In genomic region chr17:45289316-45290268, GRCh38 we compare ENCODE assay signal across 11 cellular contexts. TPM values are rescaled to one million over a fixed set of nuclear protein-coding genes. Genes with fewer than 3 reads are reported as not detected.
DNase-seq lines count a peak whose midpoint lies in the region; ATAC-seq and TF ChIP-seq lines count a peak whose summit lies in the region.
"Had no signal": no experiment of that assay in that cellular context is flagged by ENCODE, and none has a peak within 500 bp of the region (broad histone marks: within the 10 kb centered on the region; RNA-seq: fewer than 3 reads in every experiment).

No MANE protein-coding gene starts in this region.

- H3K9me3 ChIP-seq in heart right ventricle (no peaks in the 10 kb centered on the region), muscle layer of duodenum (ENCODE audit: control insufficient read depth in 1 of 2, low read length in 2 of 2) (no peaks in the 10 kb centered on the region), MG63 (no peaks in the 10 kb centered on the region)

- H3K36me3 Mint-ChIP-seq in activated naive CD8-positive, alpha-beta T cell treated with anti-CD3 and anti-CD28 coated beads, Interleukin-2, amount 10 ng/mL, durations not matched to agents 7 days and 5 days: peaks cover 14% of the 10 kb centered on the region

- no peaks in the 10 kb centered on the region for H3K27me3 Mint-ChIP-seq in activated naive CD8-positive, alpha-beta T cell treated with anti-CD3 and anti-CD28 coated beads, Interleukin-2, amount 10 ng/mL, durations not matched to agents 7 days and 5 days

- H3K9me3 Mint-ChIP-seq in activated naive CD8-positive, alpha-beta T cell treated with anti-CD3 and anti-CD28 coated beads, Interleukin-2, amount 10 ng/mL, durations not matched to agents 7 days and 5 days: no peaks in the 10 kb centered on the region

- POLR2A ChIA-PET in activated naive CD8-positive, alpha-beta T cell treated with anti-CD3 and anti-CD28 coated beads, Interleukin-2, amount 10 ng/mL, durations not matched to agents 7 days and 5 days (lab: Charles Lee): interaction anchor here (1.2 to 1.3 kb wide), 2 partner anchors 13 to 28 kb away, joined by 3 read pairs; partner anchors contain the start of gene MAP3K14

- intact Hi-C loops in heart right ventricle (cut with DNase I) (no loop called here), left cardiac atrium (cut with DNase I) (no loop called here)

- ATAC-seq in heart right ventricle (peak in 2 of 8 donors; percentile 2 to 3), left cardiac atrium (no peak)
- no peak for ATAC-seq in activated naive CD8-positive, alpha-beta T cell treated with anti-CD3 and anti-CD28 coated beads, Interleukin-2, amount 10 ng/mL, durations not matched to agents 7 days and 5 days (ENCODE audit: low read depth)

- H3K4me1 ChIP-seq in heart right ventricle (peaks cover 51 to 87% (median 77%) of the 10 kb centered on the region in 9 donors), muscle layer of duodenum (ENCODE audit: control insufficient read depth in 1 of 2, insufficient read depth in 2 of 2, low read length in 2 of 2) (peaks cover 59 to 75% of the 10 kb centered on the region in 2 donors)

- 55 to 62% methylated on average over 15 of the region's 15 CpGs for WGBS in heart right ventricle, 2 donors

- DNase-seq in heart right ventricle (no peak), left cardiac atrium (no peak), Ammon's horn (ENCODE audit: low spot score) (no peak), NCI-H774 (lab: John Stamatoyannopoulos, UW) (no peak), pons (ENCODE audit: low spot score) (no peak), MG63 (no peak)
- DNase-seq in activated naive CD8-positive, alpha-beta T cell treated with anti-CD3 and anti-CD28 coated beads, Interleukin-2, amount 10 ng/mL, durations not matched to agents 7 days and 5 days: no peak

- H3K4me1 Mint-ChIP-seq in activated naive CD8-positive, alpha-beta T cell treated with anti-CD3 and anti-CD28 coated beads, Interleukin-2, amount 10 ng/mL, durations not matched to agents 7 days and 5 days: peaks cover 36% of the 10 kb centered on the region

- H3K27ac ChIP-seq in heart right ventricle (peak overlapping the region; percentile 52 to 89 (median 83)), muscle layer of duodenum (ENCODE audit: low read length) (peak overlapping the region; percentile 79)

- H3K27ac Mint-ChIP-seq in activated naive CD8-positive, alpha-beta T cell treated with anti-CD3 and anti-CD28 coated beads, Interleukin-2, amount 10 ng/mL, durations not matched to agents 7 days and 5 days: peak overlapping the region; percentile 72

- no peak for TF ChIP-seq CTCF in heart right ventricle (IDR thresholded peaks at IDR 0.05)

- no peak overlapping the region for H3K4me3 ChIP-seq in heart right ventricle
- peak overlapping the region in 1 of 2 donors; percentile 6 for H3K4me3 ChIP-seq in muscle layer of duodenum (ENCODE audit: low read depth in 1 of 2, low read length in 2 of 2)
- H3K4me3 ChIP-seq in MG63: no peak overlapping the region
- H3K4me3 ChIP-seq: skin epidermis had no signal

- H3K36me3 ChIP-seq in heart right ventricle (peaks cover 0 to 61% (median 52%) of the 10 kb centered on the region in 9 donors), muscle layer of duodenum (ENCODE audit: control insufficient read depth in 1 of 2, insufficient read depth in 2 of 2, low read length in 2 of 2) (peaks cover 27 to 29% of the 10 kb centered on the region in 2 donors), MG63 (peaks cover 85% of the 10 kb centered on the region)

- no peak overlapping the region for H3K4me3 Mint-ChIP-seq in activated naive CD8-positive, alpha-beta T cell treated with anti-CD3 and anti-CD28 coated beads, Interleukin-2, amount 10 ng/mL, durations not matched to agents 7 days and 5 days

- H3K27me3 ChIP-seq in heart right ventricle (no peaks in the 10 kb centered on the region), muscle layer of duodenum (ENCODE audit: low read depth, low read length) (no peaks in the 10 kb centered on the region), MG63 (no peaks in the 10 kb centered on the region)

RNA-seq across cellular contexts. Expression of gene MAP3K14, which starts 27.2 kb away (rescaled TPM):
- 10 to 100 TPM in 9 of 10 donors, 1 to 10 TPM in 1; 6.7 to 24.1 (median 12.6) TPM for total RNA-seq in heart right ventricle
- 10 to 100 TPM in 1 of 2 donors, 1 to 10 TPM in 1; 7.9 to 15.9 TPM for polyA plus RNA-seq in heart right ventricle
- total RNA-seq in left cardiac atrium: 10 to 100 TPM; 13.4 to 13.5 TPM
- 10 to 100 TPM; 25.9 to 33.7 TPM for total RNA-seq in activated naive CD8-positive, alpha-beta T cell treated with anti-CD3 and anti-CD28 coated beads, Interleukin-2, amount 10 ng/mL, durations not matched to agents 7 days and 5 days
- total RNA-seq in MG63 (2014; rRNA removed; shearing (Covaris generic); ENCODE audit: low replicate concordance): 13.4 and 18.7 TPM in 2 replicates

RNA-seq across cellular contexts. Expression of gene SPATA32, which starts 27.7 kb away (rescaled TPM):
- total RNA-seq in heart right ventricle: under 1 TPM in 2 of 10 donors, not detected in 8; 0.13 to 0.16 TPM
- not detected for polyA plus RNA-seq in heart right ventricle
- total RNA-seq in left cardiac atrium: not detected
- under 1 TPM; 0.53 to 0.65 TPM for total RNA-seq in activated naive CD8-positive, alpha-beta T cell treated with anti-CD3 and anti-CD28 coated beads, Interleukin-2, amount 10 ng/mL, durations not matched to agents 7 days and 5 days
- total RNA-seq in MG63 (2014; rRNA removed; shearing (Covaris generic); ENCODE audit: low replicate concordance): not detected in 2 replicates
- total RNA-seq: frontal cortex, liver had no signal
- polyA plus RNA-seq: liver had no signal
